Comparison of ENCODE assay signal across 8 cellular contexts in genomic region chr3:123067689-123068226, GRCh38. TPM values are rescaled to one million over a fixed set of nuclear protein-coding genes. Genes with fewer than 3 reads are reported as not detected.
A peak's percentile ranks its signal among the peaks of the same experiment; 100 is the strongest.
DNase-seq lines count a peak whose midpoint lies in the region; ATAC-seq and TF ChIP-seq lines count a peak whose summit lies in the region.

No MANE protein-coding gene starts in this region.

- in situ Hi-C loops in G401 (cut with HindIII; ENCODE audit: low sequenced_read_pairs): no loop called here

- H3K9me3 ChIP-seq in CD4-positive, CD25-positive, alpha-beta regulatory T cell (ENCODE audit: control insufficient read depth in 2 of 2, low read length in 2 of 2): no peaks in the 10 kb centered on the region
- H3K9me3 ChIP-seq in Loucy (ENCODE audit: insufficient read depth, low read depth, low read length) (no peaks in the 10 kb centered on the region), mucosa of descending colon (no peaks in the 10 kb centered on the region)

- peak overlapping the region; percentile 44 for H3K4me3 ChIP-seq in CD4-positive, CD25-positive, alpha-beta regulatory T cell (ENCODE audit: low read depth, low read length)
- H3K4me3 ChIP-seq in Loucy (ENCODE audit: low read length, poor library complexity, severe bottlenecking): peak overlapping the region; percentile 78
- peak overlapping the region; percentile 70 for H3K4me3 ChIP-seq in mucosa of descending colon

- no peaks in the 10 kb centered on the region for H3K36me3 Mint-ChIP-seq in CD4-positive, CD25-positive, alpha-beta regulatory T cell
- no peaks in the 10 kb centered on the region for H3K36me3 Mint-ChIP-seq in central memory CD8-positive, alpha-beta T cell (ENCODE audit: insufficient read depth)

- peaks cover 3% of the 10 kb centered on the region; the same call in 1 of the 2 replicates for H3F3A ChIP-seq in Loucy (ENCODE audit: low read depth)

- peaks cover 57% of the 10 kb centered on the region for H3K79me2 ChIP-seq in Loucy (ENCODE audit: insufficient read depth, low read length)

- peaks cover 8% of the 10 kb centered on the region for H3K27me3 ChIP-seq in CD4-positive, CD25-positive, alpha-beta regulatory T cell (ENCODE audit: control insufficient read depth, insufficient read depth, low read length)
- H3K27me3 ChIP-seq in Loucy (ENCODE audit: insufficient read depth, low read length, poor library complexity, severe bottlenecking): no peaks in the 10 kb centered on the region

- H3K4me1 Mint-ChIP-seq in CD4-positive, CD25-positive, alpha-beta regulatory T cell: peaks cover 0 to 17% (median 6%) of the 10 kb centered on the region in 4 donors
- H3K4me1 Mint-ChIP-seq in central memory CD8-positive, alpha-beta T cell: peaks cover 20% of the 10 kb centered on the region

- TF ChIP-seq CTCF in Loucy (conservative IDR thresholded peaks at IDR 0.05; ENCODE audit: low read length) (no peak), mucosa of descending colon (IDR thresholded peaks at IDR 0.05) (no peak)

- ATAC-seq in CD4-positive, CD25-positive, alpha-beta regulatory T cell (ENCODE audit: low read depth in 2 of 2): peak; percentile 21 to 36
- ATAC-seq in GM21360 (IDR thresholded peaks at IDR 0.05; ENCODE audit: unreplicated experiment): peak; percentile 34
- peak; percentile 37 for ATAC-seq in central memory CD8-positive, alpha-beta T cell (replicated peaks; ENCODE audit: extremely low read depth, poor library complexity, severe bottlenecking)
- peak; percentile 43 for ATAC-seq in mucosa of descending colon

- peaks cover 0 to 2% (median 0%) of the 10 kb centered on the region in 7 donors for H3K9me3 Mint-ChIP-seq in CD4-positive, CD25-positive, alpha-beta regulatory T cell
- no peaks in the 10 kb centered on the region for H3K9me3 Mint-ChIP-seq in central memory CD8-positive, alpha-beta T cell

- H3K36me3 ChIP-seq in CD4-positive, CD25-positive, alpha-beta regulatory T cell (ENCODE audit: control insufficient read depth, insufficient read depth, low read length): no peaks in the 10 kb centered on the region
- H3K36me3 ChIP-seq in Loucy (ENCODE audit: insufficient read depth, low read length) (no peaks in the 10 kb centered on the region), mucosa of descending colon (ENCODE audit: low read depth) (no peaks in the 10 kb centered on the region)

- no peak overlapping the region for H3K27ac Mint-ChIP-seq in CD4-positive, CD25-positive, alpha-beta regulatory T cell
- H3K27ac Mint-ChIP-seq in central memory CD8-positive, alpha-beta T cell (ENCODE audit: low read depth): peak overlapping the region; percentile 11

- H3K9me2 ChIP-seq in Loucy (replicated peaks; ENCODE audit: low read depth, low read length): no peaks in the 10 kb centered on the region

- H3K27ac ChIP-seq in CD4-positive, CD25-positive, alpha-beta regulatory T cell (ENCODE audit: insufficient read depth, low read length, poor library complexity, severe bottlenecking): no peak overlapping the region

- peak overlapping the region; percentile 86 for H3K9ac ChIP-seq in Loucy (ENCODE audit: low read depth, low read length, poor library complexity, severe bottlenecking)

- DNase-seq in CD4-positive, CD25-positive, alpha-beta regulatory T cell: peak in 2 of 3 donors; percentile 4 to 42
- no peak for DNase-seq in central memory CD8-positive, alpha-beta T cell (ENCODE audit: low spot score in 2 of 2)
- DNase-seq in mucosa of descending colon: peak in 2 of 3 donors; percentile 45 to 68
- DNase-seq in DMS79 (lab: John Stamatoyannopoulos, UW): no peak
- DNase-seq in hippocampal formation (lab: John Stamatoyannopoulos, UW): no peak
- DNase-seq in G401 (ENCODE audit: low spot score): no peak

- intact Hi-C loops in mucosa of descending colon (cut with DNase I, micrococcal nuclease): no loop called here

- H3K27me3 Mint-ChIP-seq in CD4-positive, CD25-positive, alpha-beta regulatory T cell: peaks cover 48% of the 10 kb centered on the region
- no peaks in the 10 kb centered on the region for H3K27me3 Mint-ChIP-seq in central memory CD8-positive, alpha-beta T cell

- H3K4me2 ChIP-seq in Loucy (ENCODE audit: low read depth, low read length, poor library complexity, severe bottlenecking): peak overlapping the region; percentile 98

- peak overlapping the region; percentile 68 for H2AFZ ChIP-seq in Loucy (ENCODE audit: low read length)

- peak overlapping the region; percentile 65 to 81 (median 78) for H3K4me3 Mint-ChIP-seq in CD4-positive, CD25-positive, alpha-beta regulatory T cell
- H3K4me3 Mint-ChIP-seq in central memory CD8-positive, alpha-beta T cell: peak overlapping the region; percentile 70

- H4K20me1 ChIP-seq in Loucy (ENCODE audit: insufficient read depth, low read length, poor library complexity, severe bottlenecking): peaks cover 37% of the 10 kb centered on the region

- peaks cover 14% of the 10 kb centered on the region for H3K4me1 ChIP-seq in CD4-positive, CD25-positive, alpha-beta regulatory T cell (ENCODE audit: control insufficient read depth, insufficient read depth, low read length, poor library complexity, severe bottlenecking)
- H3K4me1 ChIP-seq in Loucy (ENCODE audit: insufficient read depth, low read length, poor library complexity, severe bottlenecking) (peaks cover 86% of the 10 kb centered on the region), mucosa of descending colon (ENCODE audit: low read depth) (peaks cover 15% of the 10 kb centered on the region)

RNA-seq across cellular contexts. Expression of gene PDIA5, which starts 0.9 kb away (rescaled TPM):
- total RNA-seq in CD4-positive, CD25-positive, alpha-beta regulatory T cell: 1.3 TPM
- polyA plus RNA-seq in CD4-positive, CD25-positive, alpha-beta regulatory T cell: 1 to 10 TPM in 3 of 4 donors, under 1 TPM in 1; 0.92 to 2.6 (median 1.4) TPM
- 10 to 100 TPM; 21.5 to 49.1 (median 22.0) TPM for total RNA-seq in mucosa of descending colon
- total RNA-seq in G401 (2014; rRNA removed; shearing (Covaris generic)): 26.0 and 26.4 TPM in 2 replicates

RNA-seq across cellular contexts. Expression of gene SEMA5B, which starts 40.2 kb away (rescaled TPM):
- total RNA-seq in CD4-positive, CD25-positive, alpha-beta regulatory T cell: not detected
- polyA plus RNA-seq in CD4-positive, CD25-positive, alpha-beta regulatory T cell: under 1 TPM in 1 of 4 donors, not detected in 3; 0.50 TPM
- under 1 TPM; 0.34 to 0.89 (median 0.35) TPM for total RNA-seq in mucosa of descending colon
- 0.03 TPM in 1 of 2 replicates, not detected in the other for total RNA-seq in G401 (2014; rRNA removed; shearing (Covaris generic))

Comparison
In these comparisons a context has a peak if more than half of its experiments do, and no peak if none do; other contexts are left out.
1. DNase-seq: peak in CD4-positive, CD25-positive, alpha-beta regulatory T cell (2 of 3) and mucosa of descending colon (2 of 3); none in central memory CD8-positive, alpha-beta T cell (0 of 2), DMS79 (single experiment), hippocampal formation (0 of 2) and G401 (single experiment).
2. Peak in every context shown above with its lines, with median percentiles within 50 percentile points of each other: ATAC-seq and H3K4me3 ChIP-seq.